ENCODE assay signal across 8 cellular contexts in the genomic region with DNA sequence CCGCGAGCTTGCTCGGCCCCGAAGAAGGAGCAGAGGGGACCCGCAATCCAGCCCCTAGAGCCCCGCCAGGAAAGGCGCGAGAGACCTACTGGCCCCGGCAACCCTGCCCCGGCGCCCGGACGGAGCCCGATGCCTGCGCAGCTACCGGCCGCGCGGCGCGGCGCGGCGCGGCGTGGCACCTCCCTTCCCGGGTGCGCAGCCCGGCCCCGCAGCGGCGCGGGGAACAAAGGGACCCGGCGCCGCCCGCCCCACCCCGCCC. TPM values are rescaled to one million over a fixed set of nuclear protein-coding genes. Genes with fewer than 3 reads are reported as not detected.
DNase-seq lines count a peak whose midpoint lies in the region; ATAC-seq and TF ChIP-seq lines count a peak whose summit lies in the region.

No MANE protein-coding gene starts in this region.

- intact Hi-C loops in prostate gland (cut with DNase I) (loop anchor here (10.0 kb wide), 1 partner anchor 162 kb away; no protein-coding TSS in a partner anchor), left colon (cut with DNase I, micrococcal nuclease) (no loop called here)

- no peaks in the 10 kb centered on the region for H3K36me3 ChIP-seq in prostate gland

- ATAC-seq in left colon, result no peak
- no peak for ATAC-seq in HG02763 (IDR thresholded peaks at IDR 0.05; ENCODE audit: unreplicated experiment)

- no peaks in the 10 kb centered on the region for H3K9me3 ChIP-seq in prostate gland

- no peak for TF ChIP-seq POLR2A in prostate gland (IDR thresholded peaks at IDR 0.05)

- POLR2A ChIA-PET in RWPE1 (lab: Yijun Ruan, JAX; ENCODE audit: low non-redundant PET), result no interaction called here

- TF ChIP-seq CTCF in RWPE1 (conservative IDR thresholded peaks at IDR 0.05; ENCODE audit: low read depth) (no peak), foreskin fibroblast (IDR thresholded peaks at IDR 0.05; ENCODE audit: low read depth, low read length) (no peak), prostate gland (IDR thresholded peaks at IDR 0.05) (no peak)

- CTCF ChIA-PET in RWPE1 (lab: Yijun Ruan, JAX), result no interaction called here

- in situ Hi-C loops in G401 (cut with HindIII; ENCODE audit: low sequenced_read_pairs), result no loop called here

- DNase-seq in G401 (ENCODE audit: low spot score) (peak; percentile 19), RWPE1 (ENCODE audit: low spot score) (no peak), foreskin fibroblast (no peak), prostate gland (ENCODE audit: low spot score) (no peak), NCI-H187 treated with DMSO at 0.1 percent for 48 hours (lab: John Stamatoyannopoulos, UW) (no peak), left colon (no peak), SW 1271 (lab: John Stamatoyannopoulos, UW) (no peak)

- H3K4me3 ChIP-seq in foreskin fibroblast (ENCODE audit: low read depth in 1 of 2, low read length in 2 of 2), result peak overlapping the region; percentile 66 to 91
- peak overlapping the region; percentile 34 to 40 for H3K4me3 ChIP-seq in prostate gland

- H3K27ac ChIP-seq in RWPE1 (peak overlapping the region; percentile 80), prostate gland (no peak overlapping the region)

- WGBS in prostate gland, result 0% methylated on average over 5 of the region's 38 CpGs

- H3K4me1 ChIP-seq in prostate gland (replicated peaks), result no peaks in the 10 kb centered on the region

- peaks cover 18% of the 10 kb centered on the region for H3K27me3 ChIP-seq in prostate gland (replicated peaks; ENCODE audit: insufficient read depth)

RNA-seq across cellular contexts. Expression of gene CDH2, which starts 0.3 kb away (rescaled TPM):
- not detected in 2 replicates for total RNA-seq in G401 (2014; rRNA removed; shearing (Covaris generic))
- total RNA-seq in prostate gland, result 100 to 1,000 TPM in 1 of 2 donors, under 1 TPM in 1; 0.41 to 125 TPM
- 1 to 10 TPM in 1 of 2 donors, under 1 TPM in 1; 0.98 to 1.8 TPM for total RNA-seq in left colon
